In the genomic region with DNA sequence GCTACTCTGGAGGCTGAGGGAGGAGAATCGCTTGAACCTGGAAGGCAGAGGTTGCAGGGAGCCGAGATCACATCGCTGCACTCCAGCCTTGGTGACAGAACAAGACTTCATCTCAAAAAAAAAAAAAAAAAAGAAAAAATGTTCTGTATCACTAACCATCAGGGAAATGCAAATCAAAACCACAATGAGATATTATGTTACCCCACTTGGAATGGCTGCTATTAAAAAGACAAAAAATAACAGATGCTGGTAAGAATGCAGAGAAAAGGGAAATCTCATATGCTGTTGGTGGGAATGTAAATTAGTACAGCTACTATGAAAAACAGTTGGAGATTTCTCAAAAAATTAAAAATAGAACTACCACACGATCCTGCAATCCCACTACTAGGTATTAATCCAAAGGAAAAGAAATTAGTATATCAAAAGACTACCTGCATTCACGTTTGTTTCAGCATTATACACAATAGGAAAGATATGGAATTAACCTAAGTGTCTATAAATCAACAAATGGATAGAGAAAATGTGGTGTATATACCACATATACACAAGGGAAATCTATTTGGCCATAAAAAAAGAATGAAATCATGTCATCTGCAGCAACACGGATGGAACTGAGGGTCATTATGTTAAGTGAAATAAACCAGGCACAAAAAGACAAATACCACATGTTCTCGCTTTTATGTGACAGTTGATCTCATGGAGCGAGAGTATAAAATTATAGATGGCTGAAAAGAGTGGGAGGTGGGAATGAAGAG, we compare ENCODE assay signal across 15 cellular contexts.
DNase-seq lines count a peak whose midpoint lies in the region; ATAC-seq and TF ChIP-seq lines count a peak whose summit lies in the region.
"Had no signal": no experiment of that assay in that cellular context is flagged by ENCODE, and none has a peak within 500 bp of the region (broad histone marks: within the 10 kb centered on the region; RNA-seq: fewer than 3 reads in every experiment).

No MANE protein-coding gene starts in this region.

- H3K9me3 Mint-ChIP-seq in H9: no peaks in the 10 kb centered on the region
- H3K9me3 Mint-ChIP-seq in dendritic cell treated with granulocyte-macrophage colony-stimulating factor and Interleukin-4, amounts not matched to agents 40 ng/mL and 50 ng/mL, for 4 days: no peaks in the 10 kb centered on the region
- no peaks in the 10 kb centered on the region for H3K9me3 Mint-ChIP-seq in Caco-2 (ENCODE audit: unreplicated experiment)
- H3K9me3 Mint-ChIP-seq: neural crest cell had no signal

- H4K20me1 ChIP-seq in H9 (ENCODE audit: control insufficient read depth, insufficient read depth, insufficient read length): no peaks in the 10 kb centered on the region

- H3K4me3 Mint-ChIP-seq in H9: no peak overlapping the region
- H3K4me3 Mint-ChIP-seq in dendritic cell treated with granulocyte-macrophage colony-stimulating factor and Interleukin-4, amounts not matched to agents 40 ng/mL and 50 ng/mL, for 4 days: no peak overlapping the region
- no peak overlapping the region for H3K4me3 Mint-ChIP-seq in Caco-2 (ENCODE audit: unreplicated experiment)
- H3K4me3 Mint-ChIP-seq: neural crest cell had no signal

- H3K79me2 ChIP-seq in H9 (ENCODE audit: insufficient read depth, low read length): no peaks in the 10 kb centered on the region; the same call in 1 of the 2 replicates
- no peaks in the 10 kb centered on the region for H3K79me2 ChIP-seq in mesendoderm (ENCODE audit: control insufficient read depth, insufficient read depth, low read length)

- DNase-seq in H9 (no peak), NCI-H526 treated with DMSO at 0.1 percent for 48 hours (lab: John Stamatoyannopoulos, UW) (peak; percentile 92), mesendoderm (no peak), Caco-2 (no peak)
- DNase-seq: activated CD4-positive, alpha-beta T cell treated with anti-CD3 and anti-CD28 coated beads for 4 hours; activated T-cell treated with anti-CD3 and anti-CD28 coated beads, Interleukin-2, amount 50 U/mL, for 48 hours; KG1; left colon; NCI-H1694 treated with DMSO at 0.1 percent for 48 hours; spleen had no signal

- H4K91ac ChIP-seq in H9 (ENCODE audit: insufficient read length, low read depth, low read length): no peak overlapping the region

- H3K27ac ChIP-seq in H9 (ENCODE audit: insufficient read length, low read depth, low read length) (no peak overlapping the region), mesendoderm (ENCODE audit: low read depth, low read length) (no peak overlapping the region)
- H3K27ac ChIP-seq: spleen had no signal

- H3K4me1 Mint-ChIP-seq in H9: peaks cover 23 to 27% of the 10 kb centered on the region in 2 experiments
- peaks cover 52% of the 10 kb centered on the region for H3K4me1 Mint-ChIP-seq in dendritic cell treated with granulocyte-macrophage colony-stimulating factor and Interleukin-4, amounts not matched to agents 40 ng/mL and 50 ng/mL, for 4 days (ENCODE audit: low read depth)
- peaks cover 22% of the 10 kb centered on the region for H3K4me1 Mint-ChIP-seq in Caco-2 (ENCODE audit: low read depth, unreplicated experiment)

- H3T11ph ChIP-seq in H9 (ENCODE audit: low read length): no peak overlapping the region

- H3K27me3 Mint-ChIP-seq in H9 (ENCODE audit: low read depth) (no peaks in the 10 kb centered on the region), Caco-2 (ENCODE audit: insufficient read depth, unreplicated experiment) (no peaks in the 10 kb centered on the region)
- H3K27me3 Mint-ChIP-seq in dendritic cell treated with granulocyte-macrophage colony-stimulating factor and Interleukin-4, amounts not matched to agents 40 ng/mL and 50 ng/mL, for 4 days: no peaks in the 10 kb centered on the region

- H2AFZ ChIP-seq in H9 (ENCODE audit: low read length): no peak overlapping the region

- H3K9me3 ChIP-seq in H9 (ENCODE audit: control insufficient read depth, low read depth, low read length): no peaks in the 10 kb centered on the region
- H3K9me3 ChIP-seq in skeletal muscle satellite cell (replicated peaks; ENCODE audit: low read length): no peaks in the 10 kb centered on the region
- no peaks in the 10 kb centered on the region for H3K9me3 ChIP-seq in Caco-2
- H3K9me3 ChIP-seq: spleen had no signal

- no peak overlapping the region for H2BK12ac ChIP-seq in H9 (ENCODE audit: insufficient read length, low read depth, low read length)

- intact Hi-C loops in dendritic cell treated with granulocyte-macrophage colony-stimulating factor and Interleukin-4, amounts not matched to agents 40 ng/mL and 50 ng/mL, for 4 days (cut with micrococcal nuclease): no loop called here
- intact Hi-C loops in Caco-2 (cut with micrococcal nuclease; ENCODE audit: unreplicated experiment): no loop called here

- H3K9ac ChIP-seq in H9 (ENCODE audit: extremely low read depth, insufficient read length, low read length): no peak overlapping the region
- H3K9ac ChIP-seq in skeletal muscle satellite cell (ENCODE audit: low read depth, low read length): peak overlapping the region; percentile 32
- H3K9ac ChIP-seq in mesendoderm (ENCODE audit: low read length): no peak overlapping the region

- H3K4me2 ChIP-seq in H9 (ENCODE audit: insufficient read depth, insufficient read length, low read length) (no peak overlapping the region), skeletal muscle satellite cell (ENCODE audit: low read length) (peak overlapping the region; percentile 64), mesendoderm (ENCODE audit: low read length) (no peak overlapping the region)

- H3K56ac ChIP-seq in H9 (ENCODE audit: insufficient read length, low read depth, low read length) (no peak overlapping the region), mesendoderm (ENCODE audit: low read length) (no peak overlapping the region)

- CTCF ChIA-PET in Caco-2 (lab: Charles Lee): no interaction called here

- H4K8ac ChIP-seq in H9 (replicated peaks; ENCODE audit: insufficient read length, low read depth, low read length) (no peak overlapping the region), mesendoderm (ENCODE audit: low read depth, low read length) (no peak overlapping the region)

- H3K4ac ChIP-seq in H9 (ENCODE audit: low read depth, low read length) (no peak overlapping the region), mesendoderm (ENCODE audit: low read depth, low read length) (no peak overlapping the region)

- H3K4me1 ChIP-seq in H9 (ENCODE audit: insufficient read depth, low read length) (peaks cover 3% of the 10 kb centered on the region; the same call in 1 of the 2 replicates), skeletal muscle satellite cell (ENCODE audit: control insufficient read depth, insufficient read depth, low read length) (peaks cover 49% of the 10 kb centered on the region), mesendoderm (ENCODE audit: control insufficient read depth, low read depth, low read length) (peaks cover 1% of the 10 kb centered on the region), Caco-2 (peaks cover 34% of the 10 kb centered on the region)

- H2BK120ac ChIP-seq in H9 (ENCODE audit: low read depth, low read length, poor library complexity, severe bottlenecking) (no peak overlapping the region), mesendoderm (ENCODE audit: low read depth, low read length) (no peak overlapping the region)

- H3K23me2 ChIP-seq in H9 (ENCODE audit: insufficient read length, low read depth, low read length, poor library complexity, severe bottlenecking): no peaks in the 10 kb centered on the region

- no peak for ATAC-seq in HG02885 (IDR thresholded peaks at IDR 0.05; ENCODE audit: poor library complexity, unreplicated experiment)
- ATAC-seq in HG02798 (IDR thresholded peaks at IDR 0.05; ENCODE audit: poor library complexity, unreplicated experiment): no peak
- ATAC-seq: left colon had no signal

- H3K23ac ChIP-seq in H9 (ENCODE audit: insufficient read length, low read depth, low read length) (no peak overlapping the region), mesendoderm (ENCODE audit: low read length) (no peak overlapping the region)

- H4K5ac ChIP-seq in H9 (ENCODE audit: insufficient read length, low read depth, low read length): no peak overlapping the region
- H4K5ac ChIP-seq in mesendoderm (ENCODE audit: low read length): no peak overlapping the region

- no peak overlapping the region for H2AK5ac ChIP-seq in H9 (ENCODE audit: insufficient read length, low read length)
- no peak overlapping the region for H2AK5ac ChIP-seq in mesendoderm (ENCODE audit: low read length)

- peaks cover 0 to under 1% (median 0%) of the 10 kb centered on the region in 3 experiments; a peak in 1 of 7 replicates for H3K36me3 Mint-ChIP-seq in H9 (ENCODE audit: insufficient read depth in 1 of 3, low read depth in 3 of 3)
- H3K36me3 Mint-ChIP-seq in dendritic cell treated with granulocyte-macrophage colony-stimulating factor and Interleukin-4, amounts not matched to agents 40 ng/mL and 50 ng/mL, for 4 days (ENCODE audit: low read depth): peaks cover 41% of the 10 kb centered on the region
- H3K36me3 Mint-ChIP-seq in Caco-2 (ENCODE audit: insufficient read depth, unreplicated experiment): no peaks in the 10 kb centered on the region

- H2BK15ac ChIP-seq in H9 (ENCODE audit: low read depth, low read length) (no peak overlapping the region), mesendoderm (replicated peaks; ENCODE audit: low read depth) (no peak overlapping the region)

- no peak overlapping the region for H2BK20ac ChIP-seq in H9 (ENCODE audit: low read depth, low read length, poor library complexity, severe bottlenecking)

- H3K18ac ChIP-seq in H9 (ENCODE audit: insufficient read length, low read depth, low read length): no peak overlapping the region
- H3K18ac ChIP-seq in mesendoderm (ENCODE audit: low read length): no peak overlapping the region

- H3K36me3 ChIP-seq in skeletal muscle satellite cell (ENCODE audit: insufficient read depth, low read length) (no peaks in the 10 kb centered on the region), mesendoderm (ENCODE audit: control insufficient read depth, insufficient read depth, low read length) (no peaks in the 10 kb centered on the region), Caco-2 (ENCODE audit: control insufficient read depth, insufficient read depth, low read length) (no peaks in the 10 kb centered on the region)
- H3K36me3 ChIP-seq: spleen had no signal

- H3K79me1 ChIP-seq in H9 (ENCODE audit: insufficient read depth, low read depth, low read length, poor library complexity, severe bottlenecking) (peaks cover 3% of the 10 kb centered on the region), mesendoderm (ENCODE audit: low read length) (peaks cover 6% of the 10 kb centered on the region)

- H3K27me3 ChIP-seq in H9 (ENCODE audit: insufficient read depth, low read length) (no peaks in the 10 kb centered on the region), skeletal muscle satellite cell (ENCODE audit: control insufficient read depth, insufficient read depth, low read length) (no peaks in the 10 kb centered on the region), mesendoderm (ENCODE audit: insufficient read depth, low read length, poor library complexity) (no peaks in the 10 kb centered on the region), Caco-2 (replicated peaks; ENCODE audit: control insufficient read depth, insufficient read depth, low read length) (no peaks in the 10 kb centered on the region)
- H3K27me3 ChIP-seq: spleen had no signal

- POLR2A ChIA-PET in Caco-2 (lab: Charles Lee): no interaction called here

- no peak overlapping the region for H3K4me3 ChIP-seq in skeletal muscle satellite cell (ENCODE audit: low read length)
- H3K4me3 ChIP-seq in mesendoderm (ENCODE audit: low read length): no peak overlapping the region
- no peak overlapping the region for H3K4me3 ChIP-seq in Caco-2 (ENCODE audit: low read depth, low read length)
- H3K4me3 ChIP-seq: spleen had no signal

- WGBS in H9 (ENCODE audit: extremely low coverage, insufficient read length, low lambda C conversion rate): 100% methylated on average over 1 of the region's 8 CpGs
- WGBS in mesendoderm (ENCODE audit: extremely low coverage, insufficient coverage, low lambda C conversion rate): 100% methylated on average over 1 of the region's 8 CpGs

- no peak for TF ChIP-seq CTCF in H9 (conservative IDR thresholded peaks at IDR 0.05)
- no peak for TF ChIP-seq CTCF in Caco-2 (IDR thresholded peaks at IDR 0.05; ENCODE audit: insufficient read depth in 1 of 2, low read depth in 1 of 2, low read length in 1 of 2, severe bottlenecking in 1 of 2, unreplicated experiment in 1 of 2)

- H3K27ac Mint-ChIP-seq in H9 (peak overlapping the region in 2 of 3 experiments; percentile 9 to 26; a peak in 2 of 7 replicates), Caco-2 (ENCODE audit: unreplicated experiment) (no peak overlapping the region)
- peak overlapping the region; percentile 3 for H3K27ac Mint-ChIP-seq in dendritic cell treated with granulocyte-macrophage colony-stimulating factor and Interleukin-4, amounts not matched to agents 40 ng/mL and 50 ng/mL, for 4 days

- H2BK5ac ChIP-seq in H9 (ENCODE audit: insufficient read length, low read length): no peak overlapping the region
- H2BK5ac ChIP-seq in mesendoderm (ENCODE audit: low read length): no peak overlapping the region

- BruUV-seq in Caco-2 (replicated peaks; lab: Mats Ljungman, UMichigan): no TSS peak

- H3K14ac ChIP-seq in H9 (ENCODE audit: insufficient read depth, low read length): no peak overlapping the region
